ENCODE assay signal across 1 cellular context in the genomic region with DNA sequence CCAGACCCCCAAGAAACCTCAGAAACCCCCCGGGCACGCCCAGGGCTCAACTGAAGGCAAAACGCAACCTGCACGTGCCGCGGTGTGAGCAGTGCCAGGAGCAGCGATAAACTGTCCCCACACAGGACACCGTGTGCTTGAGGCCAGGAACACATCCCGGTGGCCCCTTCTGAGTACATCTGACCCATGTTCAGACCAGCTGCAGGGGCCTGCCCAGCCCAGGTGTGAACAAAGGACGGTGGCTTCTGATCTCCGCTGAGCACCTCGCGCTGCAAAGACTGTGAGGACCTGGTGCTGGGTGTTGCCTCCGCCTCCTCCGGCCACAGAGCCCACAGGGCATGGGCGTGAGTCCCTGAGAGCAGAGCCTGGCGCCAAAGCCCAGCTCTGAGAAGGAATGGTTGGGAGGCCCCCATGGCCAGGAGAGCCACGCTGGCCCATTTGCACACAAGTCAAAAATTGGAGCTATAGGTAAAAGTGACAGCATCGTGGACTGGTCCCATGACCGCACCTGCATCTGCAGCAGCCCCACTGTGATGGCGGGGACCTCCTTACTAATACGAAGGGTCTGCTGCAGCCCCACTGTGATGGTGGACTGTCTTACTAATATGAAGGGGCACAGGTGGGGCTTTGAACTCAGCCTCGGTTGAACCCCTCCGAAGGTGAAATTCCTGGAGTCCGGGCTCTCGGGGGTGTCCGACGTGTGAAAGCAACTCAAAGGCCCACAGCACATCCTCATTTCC.
TF ChIP-seq lines count a peak whose summit lies in the region.

No MANE protein-coding gene starts in this region.

TF ChIP-seq in IMR-90, 13 proteins besides CTCF, POLR2A, EP300 and RAD21 (continued from another document):
- TF ChIP-seq, protein P1, sequence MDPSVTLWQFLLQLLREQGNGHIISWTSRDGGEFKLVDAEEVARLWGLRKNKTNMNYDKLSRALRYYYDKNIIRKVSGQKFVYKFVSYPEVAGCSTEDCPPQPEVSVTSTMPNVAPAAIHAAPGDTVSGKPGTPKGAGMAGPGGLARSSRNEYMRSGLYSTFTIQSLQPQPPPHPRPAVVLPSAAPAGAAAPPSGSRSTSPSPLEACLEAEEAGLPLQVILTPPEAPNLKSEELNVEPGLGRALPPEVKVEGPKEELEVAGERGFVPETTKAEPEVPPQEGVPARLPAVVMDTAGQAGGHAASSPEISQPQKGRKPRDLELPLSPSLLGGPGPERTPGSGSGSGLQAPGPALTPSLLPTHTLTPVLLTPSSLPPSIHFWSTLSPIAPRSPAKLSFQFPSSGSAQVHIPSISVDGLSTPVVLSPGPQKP (IDR thresholded peaks at IDR 0.05; ENCODE audit: borderline replicate concordance, low read depth, low read length) = no peak
- TF ChIP-seq USF2 (IDR thresholded peaks at IDR 0.05; ENCODE audit: low read depth, low read length) (no peak), MAFK (IDR thresholded peaks at IDR 0.05; ENCODE audit: low read depth, low read length) (no peak), FOS (IDR thresholded peaks at IDR 0.05; ENCODE audit: low read depth, low read length) (no peak), CEBPB (IDR thresholded peaks at IDR 0.05; ENCODE audit: low read depth, low read length) (no peak), CHD1 (IDR thresholded peaks at IDR 0.05; ENCODE audit: low read depth, low read length) (no peak), NFE2L2 (IDR thresholded peaks at IDR 0.05; ENCODE audit: low read depth, low read length) (no peak), MXI1 (IDR thresholded peaks at IDR 0.05; ENCODE audit: borderline replicate concordance, low read depth, low read length) (no peak), BHLHE40 (IDR thresholded peaks at IDR 0.05; ENCODE audit: low read depth, low read length) (no peak)
